Comparison of ENCODE assay signal across 1 cellular context in the genomic region with DNA sequence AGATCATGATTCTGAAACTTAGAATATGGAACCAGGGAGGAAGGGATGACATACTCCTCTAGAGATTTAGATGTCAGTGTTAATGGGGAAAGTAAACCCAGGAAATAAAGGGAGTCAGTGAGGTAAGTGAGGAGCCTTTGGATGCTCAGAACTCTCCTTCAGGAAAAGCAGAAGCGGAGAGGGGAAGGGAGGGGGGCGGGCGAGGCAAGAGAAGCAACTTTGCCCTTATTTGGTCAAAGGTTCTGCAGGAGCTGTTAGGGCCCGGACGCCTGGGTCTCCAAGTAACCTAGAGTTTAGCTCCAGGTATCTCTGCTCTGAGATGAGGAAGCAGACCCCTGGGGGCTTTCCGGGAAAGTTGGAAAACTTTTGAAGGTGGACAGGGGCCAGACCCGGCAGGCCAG.
TF ChIP-seq lines count a peak whose summit lies in the region.

No MANE protein-coding gene starts in this region.

TF ChIP-seq in GM12878, 131 proteins besides CTCF, POLR2A, EP300 and RAD21 (continues in another document):
- TF ChIP-seq HDAC2 (IDR thresholded peaks at IDR 0.05) (no peak), LARP7 (IDR thresholded peaks at IDR 0.05) (0 out of 2 replicates have a peak, but pooled peaks have one; percentile 22), SUZ12 (IDR thresholded peaks at IDR 0.05; ENCODE audit: unreplicated experiment) (no peak), PAX5 (IDR thresholded peaks at IDR 0.05; ENCODE audit: borderline replicate concordance, low read depth, low read length) (no peak), EGR1 (IDR thresholded peaks at IDR 0.05; ENCODE audit: borderline replicate concordance in 1 of 2, low read depth in 2 of 2, low read length in 2 of 2) (no peak), CBFB (IDR thresholded peaks at IDR 0.05; ENCODE audit: low read depth) (no peak), ZSCAN29 (IDR thresholded peaks at IDR 0.05) (no peak), YY1 (IDR thresholded peaks at IDR 0.05; ENCODE audit: low read depth, low read length) (no peak), NFIC (IDR thresholded peaks at IDR 0.05; ENCODE audit: low read depth, low read length) (no peak), NRF1 (conservative IDR thresholded peaks at IDR 0.05; ENCODE audit: low read depth, low read length) (no peak), SUPT20H (IDR thresholded peaks at IDR 0.05; ENCODE audit: borderline replicate concordance, control insufficient read depth, low read depth, low read length) (no peak), TCF7 (IDR thresholded peaks at IDR 0.05; ENCODE audit: borderline replicate concordance) (no peak), BMI1 (IDR thresholded peaks at IDR 0.05; ENCODE audit: borderline replicate concordance) (no peak; the same call in 1 of the 2 replicates), CEBPB (IDR thresholded peaks at IDR 0.05; ENCODE audit: borderline replicate concordance in 1 of 2, low read depth in 2 of 2, low read length in 2 of 2) (no peak), CHD1 (IDR thresholded peaks at IDR 0.05; ENCODE audit: low read depth, low read length) (0 out of 2 replicates have a peak, but pooled peaks have one; percentile 52), SMAD5 (IDR thresholded peaks at IDR 0.05; ENCODE audit: low read depth) (no peak; the same call in 1 of the 2 replicates), FOS (IDR thresholded peaks at IDR 0.05; ENCODE audit: borderline replicate concordance, extremely low read depth, insufficient read length) (no peak), ZBTB11 (CRISPR knock-in tag; IDR thresholded peaks at IDR 0.05) (no peak), BRCA1 (IDR thresholded peaks at IDR 0.05; ENCODE audit: low read depth, low read length) (no peak), E2F8 (IDR thresholded peaks at IDR 0.05; ENCODE audit: low read depth, partially characterized antibody) (no peak), CBX3 (IDR thresholded peaks at IDR 0.05; ENCODE audit: borderline replicate concordance, low read depth) (no peak), GABPA (IDR thresholded peaks at IDR 0.05; ENCODE audit: low read depth) (no peak), YBX1 (IDR thresholded peaks at IDR 0.05) (no peak), ZNF592 (IDR thresholded peaks at IDR 0.05) (no peak), CBX5 (IDR thresholded peaks at IDR 0.05; ENCODE audit: low read depth) (no peak), PKNOX1 (IDR thresholded peaks at IDR 0.05) (no peak), TBL1XR1 (IDR thresholded peaks at IDR 0.05; ENCODE audit: low read depth, low read length) (0 out of 2 replicates have a peak, but pooled peaks have one; percentile 34), SPI1 (IDR thresholded peaks at IDR 0.05; ENCODE audit: borderline replicate concordance, insufficient read depth, low read depth, low read length) (peak; percentile 40; the same call in 1 of the 2 replicates), SMC3 (IDR thresholded peaks at IDR 0.05; ENCODE audit: borderline replicate concordance, low read length) (no peak), ZNF384 (IDR thresholded peaks at IDR 0.05; ENCODE audit: borderline replicate concordance, low read depth, low read length) (no peak), KAT2A (conservative IDR thresholded peaks at IDR 0.05; ENCODE audit: control insufficient read depth, low read depth, low read length) (no peak), IRF5 (IDR thresholded peaks at IDR 0.05; ENCODE audit: borderline replicate concordance) (no peak), JUND (IDR thresholded peaks at IDR 0.05; ENCODE audit: low read depth, low read length) (no peak)
- TF ChIP-seq, protein P1, sequence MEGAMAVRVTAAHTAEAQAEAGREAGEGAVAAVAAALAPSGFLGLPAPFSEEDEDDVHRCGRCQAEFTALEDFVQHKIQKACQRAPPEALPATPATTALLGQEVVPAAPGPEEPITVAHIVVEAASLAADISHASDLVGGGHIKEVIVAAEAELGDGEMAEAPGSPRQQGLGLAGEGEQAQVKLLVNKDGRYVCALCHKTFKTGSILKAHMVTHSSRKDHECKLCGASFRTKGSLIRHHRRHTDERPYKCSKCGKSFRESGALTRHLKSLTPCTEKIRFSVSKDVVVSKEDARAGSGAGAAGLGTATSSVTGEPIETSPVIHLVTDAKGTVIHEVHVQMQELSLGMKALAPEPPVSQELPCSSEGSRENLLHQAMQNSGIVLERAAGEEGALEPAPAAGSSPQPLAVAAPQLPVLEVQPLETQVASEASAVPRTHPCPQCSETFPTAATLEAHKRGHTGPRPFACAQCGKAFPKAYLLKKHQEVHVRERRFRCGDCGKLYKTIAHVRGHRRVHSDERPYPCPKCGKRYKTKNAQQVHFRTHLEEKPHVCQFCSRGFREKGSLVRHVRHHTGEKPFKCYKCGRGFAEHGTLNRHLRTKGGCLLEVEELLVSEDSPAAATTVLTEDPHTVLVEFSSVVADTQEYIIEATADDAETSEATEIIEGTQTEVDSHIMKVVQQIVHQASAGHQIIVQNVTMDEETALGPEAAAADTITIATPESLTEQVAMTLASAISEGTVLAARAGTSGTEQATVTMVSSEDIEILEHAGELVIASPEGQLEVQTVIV (IDR thresholded peaks at IDR 0.05; ENCODE audit: borderline replicate concordance, partially characterized antibody) = no peak
- TF ChIP-seq, protein P2, sequence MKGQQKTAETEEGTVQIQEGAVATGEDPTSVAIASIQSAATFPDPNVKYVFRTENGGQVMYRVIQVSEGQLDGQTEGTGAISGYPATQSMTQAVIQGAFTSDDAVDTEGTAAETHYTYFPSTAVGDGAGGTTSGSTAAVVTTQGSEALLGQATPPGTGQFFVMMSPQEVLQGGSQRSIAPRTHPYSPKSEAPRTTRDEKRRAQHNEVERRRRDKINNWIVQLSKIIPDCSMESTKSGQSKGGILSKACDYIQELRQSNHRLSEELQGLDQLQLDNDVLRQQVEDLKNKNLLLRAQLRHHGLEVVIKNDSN (IDR thresholded peaks at IDR 0.05; ENCODE audit: borderline replicate concordance, extremely low read length, insufficient read depth, low read depth, low read length) = no peak
- TF ChIP-seq, protein P3, sequence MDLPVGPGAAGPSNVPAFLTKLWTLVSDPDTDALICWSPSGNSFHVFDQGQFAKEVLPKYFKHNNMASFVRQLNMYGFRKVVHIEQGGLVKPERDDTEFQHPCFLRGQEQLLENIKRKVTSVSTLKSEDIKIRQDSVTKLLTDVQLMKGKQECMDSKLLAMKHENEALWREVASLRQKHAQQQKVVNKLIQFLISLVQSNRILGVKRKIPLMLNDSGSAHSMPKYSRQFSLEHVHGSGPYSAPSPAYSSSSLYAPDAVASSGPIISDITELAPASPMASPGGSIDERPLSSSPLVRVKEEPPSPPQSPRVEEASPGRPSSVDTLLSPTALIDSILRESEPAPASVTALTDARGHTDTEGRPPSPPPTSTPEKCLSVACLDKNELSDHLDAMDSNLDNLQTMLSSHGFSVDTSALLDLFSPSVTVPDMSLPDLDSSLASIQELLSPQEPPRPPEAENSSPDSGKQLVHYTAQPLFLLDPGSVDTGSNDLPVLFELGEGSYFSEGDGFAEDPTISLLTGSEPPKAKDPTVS (IDR thresholded peaks at IDR 0.05; ENCODE audit: low read depth, low read length) = no peak
